In the genomic region with DNA sequence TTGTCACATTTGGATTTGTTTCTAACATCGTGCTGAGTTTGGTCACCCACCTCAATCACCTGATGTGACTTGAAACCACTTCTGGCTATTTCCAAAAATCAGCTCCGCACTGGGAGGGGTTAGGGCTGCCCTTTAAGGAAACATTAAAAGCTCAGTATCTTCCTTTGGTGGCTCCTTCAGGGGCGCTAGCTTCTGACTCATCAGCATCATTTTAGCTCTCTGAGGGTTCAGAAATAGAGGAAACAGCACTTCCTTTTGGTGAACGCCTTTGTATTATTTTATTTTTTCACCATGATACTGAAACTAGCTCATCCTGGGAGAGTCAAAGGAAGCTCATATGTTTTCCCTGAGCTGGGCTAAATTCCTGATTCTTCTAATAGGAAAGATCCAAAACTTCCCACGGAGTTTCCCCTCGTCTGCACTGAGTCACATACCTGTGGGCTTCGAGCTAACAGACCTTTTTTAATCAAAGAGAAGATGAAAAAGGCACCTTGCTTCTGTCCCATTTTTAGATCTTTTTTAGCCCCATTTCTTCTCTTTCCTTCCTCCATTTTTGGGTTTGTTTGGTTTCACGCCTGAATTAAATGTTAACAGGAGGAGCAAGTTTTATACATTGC, we compare ENCODE assay signal across 8 cellular contexts. TPM values are rescaled to one million over a fixed set of nuclear protein-coding genes. Genes with fewer than 3 reads are reported as not detected.
A peak's percentile ranks its signal among the peaks of the same experiment; 100 is the strongest.
DNase-seq lines count a peak whose midpoint lies in the region; ATAC-seq lines count a peak whose summit lies in the region.

No MANE protein-coding gene starts in this region.

- no peak for DNase-seq in activated T-cell treated with anti-CD3 and anti-CD28 coated beads, Interleukin-2, amount 50 U/mL, for 4 hours
- no peak for DNase-seq in activated T-cell treated with anti-CD3 and anti-CD28 coated beads, Interleukin-2, amount 50 U/mL, for 24 hours
- DNase-seq in OCI-M1 (lab: John Stamatoyannopoulos, UW) (peak; percentile 56), memory B cell (ENCODE audit: low spot score in 2 of 2) (peak in 1 of 2 donors; percentile 31), SW480 (ENCODE audit: low spot score) (no peak), RKO (ENCODE audit: low spot score) (no peak), NCI-H187 (lab: John Stamatoyannopoulos, UW) (no peak)

- peaks cover 22% of the 10 kb centered on the region for H3K4me1 Mint-ChIP-seq in activated T-cell treated with anti-CD3 and anti-CD28 coated beads, Interleukin-2, amount 50 U/mL, for 4 hours (ENCODE audit: low read depth)
- peaks cover 21% of the 10 kb centered on the region for H3K4me1 Mint-ChIP-seq in activated T-cell treated with anti-CD3 and anti-CD28 coated beads, Interleukin-2, amount 50 U/mL, for 24 hours (ENCODE audit: low read depth)
- peaks cover 32% of the 10 kb centered on the region for H3K4me1 Mint-ChIP-seq in memory B cell

- H3K4me3 Mint-ChIP-seq in activated T-cell treated with anti-CD3 and anti-CD28 coated beads, Interleukin-2, amount 50 U/mL, for 4 hours = no peak overlapping the region
- no peak overlapping the region for H3K4me3 Mint-ChIP-seq in activated T-cell treated with anti-CD3 and anti-CD28 coated beads, Interleukin-2, amount 50 U/mL, for 24 hours
- peak overlapping the region; percentile 54 for H3K4me3 Mint-ChIP-seq in memory B cell

- H3K9me3 Mint-ChIP-seq in activated T-cell treated with anti-CD3 and anti-CD28 coated beads, Interleukin-2, amount 50 U/mL, for 4 hours = peaks cover 10% of the 10 kb centered on the region
- H3K9me3 Mint-ChIP-seq in activated T-cell treated with anti-CD3 and anti-CD28 coated beads, Interleukin-2, amount 50 U/mL, for 24 hours = peaks cover 10% of the 10 kb centered on the region
- H3K9me3 Mint-ChIP-seq in memory B cell = peaks cover 5% of the 10 kb centered on the region

- H3K36me3 Mint-ChIP-seq in activated T-cell treated with anti-CD3 and anti-CD28 coated beads, Interleukin-2, amount 50 U/mL, for 4 hours (ENCODE audit: insufficient read depth) = no peaks in the 10 kb centered on the region
- peaks cover 5% of the 10 kb centered on the region for H3K36me3 Mint-ChIP-seq in activated T-cell treated with anti-CD3 and anti-CD28 coated beads, Interleukin-2, amount 50 U/mL, for 24 hours (ENCODE audit: low read depth)
- H3K36me3 Mint-ChIP-seq in memory B cell = no peaks in the 10 kb centered on the region

- H3K27ac Mint-ChIP-seq in activated T-cell treated with anti-CD3 and anti-CD28 coated beads, Interleukin-2, amount 50 U/mL, for 24 hours = no peak overlapping the region
- H3K27ac Mint-ChIP-seq in memory B cell = no peak overlapping the region

- H3K27me3 Mint-ChIP-seq in activated T-cell treated with anti-CD3 and anti-CD28 coated beads, Interleukin-2, amount 50 U/mL, for 4 hours (ENCODE audit: low read depth) = peaks cover 2% of the 10 kb centered on the region
- peaks cover 4% of the 10 kb centered on the region for H3K27me3 Mint-ChIP-seq in activated T-cell treated with anti-CD3 and anti-CD28 coated beads, Interleukin-2, amount 50 U/mL, for 24 hours
- H3K27me3 Mint-ChIP-seq in memory B cell = no peaks in the 10 kb centered on the region

- ATAC-seq in activated T-cell treated with anti-CD3 and anti-CD28 coated beads, Interleukin-2, amount 50 U/mL, for 4 hours = peak; percentile 56 to 74
- ATAC-seq in HG02840 (IDR thresholded peaks at IDR 0.05; ENCODE audit: low FRiP score, unreplicated experiment) (peak; percentile 71), memory B cell (ENCODE audit: low read depth) (peak; percentile 96)

RNA-seq across cellular contexts. Expression of a gene that starts 48.2 kb away (rescaled TPM):
- total RNA-seq in activated T-cell treated with anti-CD3 and anti-CD28 coated beads, Interleukin-2, amount 50 U/mL, for 4 hours = under 1 TPM in 1 of 3 donors, not detected in 2; 0.18 TPM
